18 cellular contexts compared by ENCODE assay signal in the genomic region with DNA sequence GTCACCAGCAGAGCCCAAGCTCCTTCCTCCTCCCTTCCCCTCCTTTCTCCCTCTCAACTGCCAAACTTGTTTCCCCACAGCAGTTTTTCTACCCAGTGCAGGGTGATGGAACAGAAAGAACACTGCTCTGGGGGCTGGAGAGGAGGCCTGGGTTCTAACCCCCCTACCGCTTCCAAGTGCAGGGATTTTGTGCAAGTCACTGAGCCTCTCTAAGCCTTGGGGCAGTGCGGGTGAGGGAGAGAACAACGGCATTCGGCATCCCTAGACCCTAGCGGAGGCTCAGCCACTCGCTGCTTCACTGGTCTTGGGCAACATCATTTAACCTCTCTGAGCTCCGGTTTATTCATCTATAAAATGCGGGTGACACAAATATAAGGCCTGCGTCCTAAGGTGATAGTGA. TPM values are rescaled to one million over a fixed set of nuclear protein-coding genes. Genes with fewer than 3 reads are reported as not detected.
DNase-seq lines count a peak whose midpoint lies in the region; ATAC-seq and TF ChIP-seq lines count a peak whose summit lies in the region.
"Had no signal": no experiment of that assay in that cellular context is flagged by ENCODE, and none has a peak within 500 bp of the region (broad histone marks: within the 10 kb centered on the region; RNA-seq: fewer than 3 reads in every experiment).

No MANE protein-coding gene starts in this region.

- H3K4me3 Mint-ChIP-seq in glutamatergic neuron (ENCODE audit: unreplicated experiment), result no peak overlapping the region
- no peak overlapping the region for H3K4me3 Mint-ChIP-seq in stimulated activated naive B cell treated with anti-CD40 and anti-IgM and Interleukin-4, amounts not matched to agents 10 μg/mL and 1 μg/mL and 100 μg/mL, for 72 hours
- H3K4me3 Mint-ChIP-seq: CD4-positive, alpha-beta T cell; H9; IgD-negative memory B cell had no signal

- POLR2A ChIA-PET in RWPE1 (lab: Yijun Ruan, JAX; ENCODE audit: low non-redundant PET), result no interaction called here

- intact Hi-C loops in sciatic nerve (cut with DNase I), result no loop called here

- no peaks in the 10 kb centered on the region for H3K36me3 Mint-ChIP-seq in glutamatergic neuron (ENCODE audit: unreplicated experiment)
- H3K36me3 Mint-ChIP-seq in stimulated activated naive B cell treated with anti-CD40 and anti-IgM and Interleukin-4, amounts not matched to agents 10 μg/mL and 1 μg/mL and 100 μg/mL, for 72 hours, result no peaks in the 10 kb centered on the region
- H3K36me3 Mint-ChIP-seq: IgD-negative memory B cell had no signal

- H3K4me3 ChIP-seq in brain microvascular endothelial cell (ENCODE audit: low read depth, low read length), result no peak overlapping the region
- H3K4me3 ChIP-seq: A549 had no signal

- peaks cover 6% of the 10 kb centered on the region for H3K27me3 Mint-ChIP-seq in glutamatergic neuron (ENCODE audit: unreplicated experiment)
- no peaks in the 10 kb centered on the region for H3K27me3 Mint-ChIP-seq in stimulated activated naive B cell treated with anti-CD40 and anti-IgM and Interleukin-4, amounts not matched to agents 10 μg/mL and 1 μg/mL and 100 μg/mL, for 72 hours

- no peak for ATAC-seq in sciatic nerve
- ATAC-seq in stimulated activated naive B cell treated with anti-CD40 and anti-IgM and Interleukin-4, amounts not matched to agents 10 μg/mL and 1 μg/mL and 100 μg/mL, for 72 hours (replicated peaks), result no peak
- ATAC-seq: HepG2 had no signal

- TF ChIP-seq CTCF in RWPE1 (conservative IDR thresholded peaks at IDR 0.05; ENCODE audit: low read depth) (no peak), glutamatergic neuron (IDR thresholded peaks at IDR 0.05; ENCODE audit: partially characterized antibody, unreplicated experiment) (no peak), brain microvascular endothelial cell (IDR thresholded peaks at IDR 0.05; ENCODE audit: low read depth, low read length, missing control alignments) (no peak)

- H3K27ac Mint-ChIP-seq in glutamatergic neuron (ENCODE audit: unreplicated experiment), result peak overlapping the region; percentile 52
- H3K27ac Mint-ChIP-seq in stimulated activated naive B cell treated with anti-CD40 and anti-IgM and Interleukin-4, amounts not matched to agents 10 μg/mL and 1 μg/mL and 100 μg/mL, for 72 hours, result no peak overlapping the region
- H3K27ac Mint-ChIP-seq: CD4-positive, alpha-beta T cell; H9; IgD-negative memory B cell had no signal

- CTCF ChIA-PET in RWPE1 (lab: Yijun Ruan, JAX), result no interaction called here

- H3K9me3 Mint-ChIP-seq in glutamatergic neuron (ENCODE audit: unreplicated experiment), result peaks cover 3% of the 10 kb centered on the region
- no peaks in the 10 kb centered on the region for H3K9me3 Mint-ChIP-seq in stimulated activated naive B cell treated with anti-CD40 and anti-IgM and Interleukin-4, amounts not matched to agents 10 μg/mL and 1 μg/mL and 100 μg/mL, for 72 hours
- H3K9me3 Mint-ChIP-seq: CD4-positive, alpha-beta T cell; H9; IgD-negative memory B cell had no signal

- no peaks in the 10 kb centered on the region for H3K36me3 ChIP-seq in brain microvascular endothelial cell (replicated peaks)

- in situ Hi-C loops in brain microvascular endothelial cell (cut with HindIII; ENCODE audit: low pct_ligation_motif_present, low sequenced_read_pairs), result no loop called here

- H3K27ac ChIP-seq in RWPE1 (peak overlapping the region; percentile 12; the same call in 1 of the 2 replicates), brain microvascular endothelial cell (no peak overlapping the region)
- H3K27ac ChIP-seq: A549, C4-2B had no signal

- H3K27me3 ChIP-seq in brain microvascular endothelial cell (replicated peaks), result no peaks in the 10 kb centered on the region

- H3K4me1 Mint-ChIP-seq in glutamatergic neuron (ENCODE audit: low read depth, unreplicated experiment), result peaks cover 30% of the 10 kb centered on the region
- peaks cover 0 to 7% of the 10 kb centered on the region in 2 donors for H3K4me1 Mint-ChIP-seq in stimulated activated naive B cell treated with anti-CD40 and anti-IgM and Interleukin-4, amounts not matched to agents 10 μg/mL and 1 μg/mL and 100 μg/mL, for 72 hours
- H3K4me1 Mint-ChIP-seq: IgD-negative memory B cell had no signal

- DNase-seq in ELF-1 (ENCODE audit: low read depth, low spot score) (peak; percentile 33), RWPE1 (ENCODE audit: low spot score) (no peak), glutamatergic neuron (no peak), sciatic nerve (ENCODE audit: low spot score) (peak; percentile 14), middle frontal gyrus (ENCODE audit: extremely low spot score, low spot score) (no peak), brain microvascular endothelial cell (no peak)
- DNase-seq in stimulated activated naive B cell treated with anti-CD40 and anti-IgM and Interleukin-4, amounts not matched to agents 10 μg/mL and 1 μg/mL and 100 μg/mL, for 72 hours, result no peak
- DNase-seq: AML-193; CD4-positive, alpha-beta T cell; DMS153; DMS79; GF-D8; H9 had no signal

RNA-seq across cellular contexts. Expression of gene ASIC1, which starts 15.9 kb away (rescaled TPM):
- 451 TPM for total RNA-seq in glutamatergic neuron (ENCODE audit: unreplicated experiment)
- 5.5 TPM for total RNA-seq in sciatic nerve
- total RNA-seq: Daoy had no signal

RNA-seq across cellular contexts. Expression of gene RACGAP1, which starts 16.2 kb away (rescaled TPM):
- total RNA-seq in glutamatergic neuron (ENCODE audit: unreplicated experiment), result 47.1 TPM
- total RNA-seq in sciatic nerve, result 15.0 TPM

RNA-seq across cellular contexts. Expression of gene SMARCD1, which starts 43.7 kb away (rescaled TPM):
- total RNA-seq in glutamatergic neuron (ENCODE audit: unreplicated experiment) (152 TPM), sciatic nerve (35.2 TPM)

Comparison
In these comparisons a context has a peak if more than half of its experiments do, and no peak if none do; other contexts are left out.
1. DNase-seq: peak in ELF-1 (single experiment) and sciatic nerve (single experiment); none in RWPE1 (single experiment), glutamatergic neuron (single experiment), stimulated activated naive B cell treated with anti-CD40 and anti-IgM and Interleukin-4, amounts not matched to agents 10 μg/mL and 1 μg/mL and 100 μg/mL, for 72 hours (single experiment), middle frontal gyrus (single experiment) and brain microvascular endothelial cell (single experiment).
2. RNA of gene ASIC1, which starts 15.9 kb away (total RNA-seq): 451 TPM in glutamatergic neuron (single experiment); 5.5 TPM in sciatic nerve (single experiment); every median in the first group is over 10 times any median in the second.